ENCODE assay signal across 1 cellular context in the genomic region with DNA sequence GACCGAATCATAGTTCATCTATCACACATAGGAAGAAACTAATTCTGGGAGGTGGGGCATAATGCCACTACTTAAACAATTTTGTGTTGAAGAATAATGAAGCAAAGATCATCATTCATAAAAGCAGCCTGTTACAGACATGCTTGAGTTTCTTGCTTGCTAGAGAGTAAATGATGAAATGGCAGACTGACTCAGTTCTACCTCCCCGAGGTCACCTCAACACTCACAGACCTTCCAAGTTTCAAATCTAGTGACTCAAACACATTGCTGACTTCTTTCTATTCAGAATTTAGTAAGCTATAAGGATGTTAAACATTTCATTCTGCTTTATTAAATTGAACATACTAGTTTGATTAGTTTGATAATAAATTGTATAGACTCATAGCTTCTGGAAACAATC.
TF ChIP-seq lines count a peak whose summit lies in the region.

No MANE protein-coding gene starts in this region.

TF ChIP-seq in SK-N-SH, 30 proteins besides CTCF, POLR2A, EP300 and RAD21 (continued from another document):
- TF ChIP-seq, protein P1, sequence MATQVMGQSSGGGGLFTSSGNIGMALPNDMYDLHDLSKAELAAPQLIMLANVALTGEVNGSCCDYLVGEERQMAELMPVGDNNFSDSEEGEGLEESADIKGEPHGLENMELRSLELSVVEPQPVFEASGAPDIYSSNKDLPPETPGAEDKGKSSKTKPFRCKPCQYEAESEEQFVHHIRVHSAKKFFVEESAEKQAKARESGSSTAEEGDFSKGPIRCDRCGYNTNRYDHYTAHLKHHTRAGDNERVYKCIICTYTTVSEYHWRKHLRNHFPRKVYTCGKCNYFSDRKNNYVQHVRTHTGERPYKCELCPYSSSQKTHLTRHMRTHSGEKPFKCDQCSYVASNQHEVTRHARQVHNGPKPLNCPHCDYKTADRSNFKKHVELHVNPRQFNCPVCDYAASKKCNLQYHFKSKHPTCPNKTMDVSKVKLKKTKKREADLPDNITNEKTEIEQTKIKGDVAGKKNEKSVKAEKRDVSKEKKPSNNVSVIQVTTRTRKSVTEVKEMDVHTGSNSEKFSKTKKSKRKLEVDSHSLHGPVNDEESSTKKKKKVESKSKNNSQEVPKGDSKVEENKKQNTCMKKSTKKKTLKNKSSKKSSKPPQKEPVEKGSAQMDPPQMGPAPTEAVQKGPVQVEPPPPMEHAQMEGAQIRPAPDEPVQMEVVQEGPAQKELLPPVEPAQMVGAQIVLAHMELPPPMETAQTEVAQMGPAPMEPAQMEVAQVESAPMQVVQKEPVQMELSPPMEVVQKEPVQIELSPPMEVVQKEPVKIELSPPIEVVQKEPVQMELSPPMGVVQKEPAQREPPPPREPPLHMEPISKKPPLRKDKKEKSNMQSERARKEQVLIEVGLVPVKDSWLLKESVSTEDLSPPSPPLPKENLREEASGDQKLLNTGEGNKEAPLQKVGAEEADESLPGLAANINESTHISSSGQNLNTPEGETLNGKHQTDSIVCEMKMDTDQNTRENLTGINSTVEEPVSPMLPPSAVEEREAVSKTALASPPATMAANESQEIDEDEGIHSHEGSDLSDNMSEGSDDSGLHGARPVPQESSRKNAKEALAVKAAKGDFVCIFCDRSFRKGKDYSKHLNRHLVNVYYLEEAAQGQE (IDR thresholded peaks at IDR 0.05; ENCODE audit: low read depth, low read length) = no peak
